Comparison of ENCODE assay signal across 21 cellular contexts in the genomic region with DNA sequence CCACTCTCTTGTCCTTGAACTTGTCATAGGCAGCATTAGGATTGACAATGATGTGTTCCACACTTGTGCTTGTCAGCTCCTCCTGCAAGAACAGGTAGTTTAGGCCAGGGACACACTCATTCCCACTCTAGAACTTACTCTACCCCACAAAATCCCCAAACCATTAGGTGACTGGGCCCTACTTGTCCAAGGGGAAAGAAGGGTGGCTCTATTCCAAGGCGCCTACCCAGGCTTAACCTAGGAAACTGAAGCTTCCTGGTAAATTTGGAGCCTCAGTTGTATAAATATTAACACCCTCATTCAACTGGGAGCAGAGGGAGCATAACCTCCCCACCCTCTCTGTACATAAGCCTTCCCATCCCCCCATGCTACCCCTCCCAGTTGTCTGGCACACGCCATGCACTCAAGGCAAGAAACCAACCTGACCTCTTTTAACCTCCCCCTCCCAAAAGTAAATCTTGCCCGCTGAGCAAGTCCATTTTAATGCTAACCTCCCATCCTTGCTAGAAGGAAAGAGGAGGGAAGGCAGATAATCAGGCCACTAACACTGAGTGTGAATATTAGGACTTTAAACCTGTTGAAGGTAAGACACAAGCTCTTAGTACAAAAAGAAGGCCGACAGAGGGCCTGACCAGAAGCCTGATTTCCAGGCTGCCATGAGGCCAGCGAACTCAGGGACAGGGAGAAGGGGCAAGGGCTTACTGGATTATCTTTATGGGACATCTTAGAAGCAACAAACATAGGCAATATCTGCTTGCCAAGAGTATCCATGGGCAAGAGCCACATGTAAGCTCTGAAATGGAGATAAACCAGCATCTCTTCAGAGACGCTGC. TPM values are rescaled to one million over a fixed set of nuclear protein-coding genes. Genes with fewer than 3 reads are reported as not detected.
DNase-seq lines count a peak whose midpoint lies in the region; ATAC-seq and TF ChIP-seq lines count a peak whose summit lies in the region.
"Had no signal": no experiment of that assay in that cellular context is flagged by ENCODE, and none has a peak within 500 bp of the region (broad histone marks: within the 10 kb centered on the region; RNA-seq: fewer than 3 reads in every experiment).

No MANE protein-coding gene starts in this region.

- H3K36me3 Mint-ChIP-seq in GM23338 (ENCODE audit: low read depth) (peaks cover 52% of the 10 kb centered on the region), endothelial cell (ENCODE audit: low read depth, unreplicated experiment) (peaks cover 56% of the 10 kb centered on the region)
- peaks cover 31 to 79% of the 10 kb centered on the region in 2 donors for H3K36me3 Mint-ChIP-seq in stimulated activated naive B cell treated with anti-CD40 and anti-IgM and Interleukin-4, amounts not matched to agents 10 μg/mL and 1 μg/mL and 100 μg/mL, for 72 hours

- peaks cover 7% of the 10 kb centered on the region for H3K27me3 Mint-ChIP-seq in GM23338 (ENCODE audit: insufficient read depth, low read depth, poor library complexity)
- H3K27me3 Mint-ChIP-seq in endothelial cell (ENCODE audit: unreplicated experiment): peaks cover 10% of the 10 kb centered on the region
- no peaks in the 10 kb centered on the region for H3K27me3 Mint-ChIP-seq in stimulated activated naive B cell treated with anti-CD40 and anti-IgM and Interleukin-4, amounts not matched to agents 10 μg/mL and 1 μg/mL and 100 μg/mL, for 72 hours
- H3K27me3 Mint-ChIP-seq: activated CD4-positive, alpha-beta memory T cell treated with anti-CD3 and anti-CD28 coated beads for 36 hours had no signal

- TF ChIP-seq CTCF in GM23338 (conservative IDR thresholded peaks at IDR 0.05; ENCODE audit: low read depth in 2 of 2) (no peak), LNCaP clone FGC (IDR thresholded peaks at IDR 0.05; ENCODE audit: control insufficient read depth, extremely low read depth, insufficient read depth) (no peak), endothelial cell (IDR thresholded peaks at IDR 0.05; ENCODE audit: unreplicated experiment) (no peak)

- DNase-seq in GM23338 (ENCODE audit: low spot score) (no peak), LNCaP clone FGC (ENCODE audit: low read depth) (peak; percentile 76), endothelial cell (ENCODE audit: low spot score) (no peak), SJCRH30 (no peak)
- DNase-seq in stimulated activated naive B cell treated with anti-CD40 and anti-IgM and Interleukin-4, amounts not matched to agents 10 μg/mL and 1 μg/mL and 100 μg/mL, for 72 hours: no peak
- DNase-seq: activated CD4-positive, alpha-beta memory T cell treated with anti-CD3 and anti-CD28 coated beads for 36 hours; adrenal gland; EL; IMR-90; midbrain; NCI-H1092; NCI-H187; NCI-H524; trophoblast cell had no signal

- H4K20me1 ChIP-seq in GM23338 (replicated peaks; ENCODE audit: insufficient read depth): peaks cover 4% of the 10 kb centered on the region; the same call in 1 of the 2 replicates

- H3K4me2 ChIP-seq in GM23338: no peak overlapping the region

- H3K27ac Mint-ChIP-seq in GM23338 (no peak overlapping the region; the same call in 1 of the 2 replicates), endothelial cell (ENCODE audit: unreplicated experiment) (peak overlapping the region; percentile 70)
- peak overlapping the region; percentile 57 for H3K27ac Mint-ChIP-seq in stimulated activated naive B cell treated with anti-CD40 and anti-IgM and Interleukin-4, amounts not matched to agents 10 μg/mL and 1 μg/mL and 100 μg/mL, for 72 hours
- H3K27ac Mint-ChIP-seq: activated CD4-positive, alpha-beta memory T cell treated with anti-CD3 and anti-CD28 coated beads for 36 hours; nephron had no signal

- no peaks in the 10 kb centered on the region for H3K9me3 ChIP-seq in SJCRH30 (replicated peaks)
- H3K9me3 ChIP-seq: adrenal gland had no signal

- no peaks in the 10 kb centered on the region for H3K9me2 ChIP-seq in GM23338 (ENCODE audit: insufficient read depth)

- H3K4me1 Mint-ChIP-seq in GM23338: peaks cover 18% of the 10 kb centered on the region
- peaks cover 15% of the 10 kb centered on the region for H3K4me1 Mint-ChIP-seq in endothelial cell (ENCODE audit: unreplicated experiment)
- peaks cover 7 to 12% of the 10 kb centered on the region in 2 donors for H3K4me1 Mint-ChIP-seq in stimulated activated naive B cell treated with anti-CD40 and anti-IgM and Interleukin-4, amounts not matched to agents 10 μg/mL and 1 μg/mL and 100 μg/mL, for 72 hours
- H3K4me1 Mint-ChIP-seq: CD14-positive monocyte had no signal

- no peak overlapping the region for H3K4me3 ChIP-seq in GM23338
- H3K4me3 ChIP-seq in LNCaP clone FGC (ENCODE audit: low read depth, low read length): no peak overlapping the region
- no peak overlapping the region for H3K4me3 ChIP-seq in SJCRH30
- H3K4me3 ChIP-seq: adrenal gland, skin epidermis had no signal

- H2AFZ ChIP-seq in GM23338: no peak overlapping the region

- no peaks in the 10 kb centered on the region for H3K4me1 ChIP-seq in GM23338 (ENCODE audit: insufficient read depth)
- no peaks in the 10 kb centered on the region for H3K4me1 ChIP-seq in SJCRH30

- H3K27ac ChIP-seq in GM23338 (ENCODE audit: low read depth): no peak overlapping the region
- no peak overlapping the region for H3K27ac ChIP-seq in SJCRH30
- H3K27ac ChIP-seq: adrenal gland, epithelial cell of prostate, skin epidermis had no signal

- H3K27me3 ChIP-seq in GM23338 (ENCODE audit: insufficient read depth): no peaks in the 10 kb centered on the region
- H3K27me3 ChIP-seq in SJCRH30: peaks cover 49% of the 10 kb centered on the region
- H3K27me3 ChIP-seq: adrenal gland had no signal

- H3K36me3 ChIP-seq in GM23338 (ENCODE audit: insufficient read depth) (peaks cover 18% of the 10 kb centered on the region), SJCRH30 (peaks cover 6% of the 10 kb centered on the region; the same call in 1 of the 2 replicates)

- H3K79me2 ChIP-seq in GM23338 (replicated peaks; ENCODE audit: insufficient read depth): no peaks in the 10 kb centered on the region

- 0 out of 2 replicates have a peak, but pooled peaks cover 7% of the 10 kb centered on the region for H3F3A ChIP-seq in GM23338 (replicated peaks; ENCODE audit: low read depth)

- ATAC-seq in GM23338 (peak; percentile 71), GM19351 (IDR thresholded peaks at IDR 0.05; ENCODE audit: unreplicated experiment) (no peak), GM18868 (IDR thresholded peaks at IDR 0.05; ENCODE audit: unreplicated experiment) (no peak)
- no peak for ATAC-seq in stimulated activated naive B cell treated with anti-CD40 and anti-IgM and Interleukin-4, amounts not matched to agents 10 μg/mL and 1 μg/mL and 100 μg/mL, for 72 hours (replicated peaks)

- H3K4me3 Mint-ChIP-seq in GM23338: no peak overlapping the region; the same call in 2 of the 3 replicates
- H3K4me3 Mint-ChIP-seq in endothelial cell (ENCODE audit: unreplicated experiment): peak overlapping the region; percentile 47
- no peak overlapping the region for H3K4me3 Mint-ChIP-seq in stimulated activated naive B cell treated with anti-CD40 and anti-IgM and Interleukin-4, amounts not matched to agents 10 μg/mL and 1 μg/mL and 100 μg/mL, for 72 hours
- H3K4me3 Mint-ChIP-seq: activated CD4-positive, alpha-beta memory T cell treated with anti-CD3 and anti-CD28 coated beads for 36 hours; brain; CD14-positive monocyte; nephron had no signal

- H3K9me3 Mint-ChIP-seq in GM23338 (no peaks in the 10 kb centered on the region), endothelial cell (ENCODE audit: unreplicated experiment) (no peaks in the 10 kb centered on the region)
- no peaks in the 10 kb centered on the region for H3K9me3 Mint-ChIP-seq in stimulated activated naive B cell treated with anti-CD40 and anti-IgM and Interleukin-4, amounts not matched to agents 10 μg/mL and 1 μg/mL and 100 μg/mL, for 72 hours
- H3K9me3 Mint-ChIP-seq: activated CD4-positive, alpha-beta memory T cell treated with anti-CD3 and anti-CD28 coated beads for 36 hours; brain; CD14-positive monocyte; nephron had no signal

TF ChIP-seq in GM23338, 12 proteins besides CTCF, POLR2A, EP300 and RAD21 (continues in another document):
- TF ChIP-seq CREB1 (CRISPR knock-in tag; IDR thresholded peaks at IDR 0.05; ENCODE audit: low read depth) (no peak), EZH2 (IDR thresholded peaks at IDR 0.05; ENCODE audit: low read depth, unreplicated experiment) (no peak)

RNA-seq across cellular contexts. Expression of a gene that starts 11.0 kb away (rescaled TPM):
- 134 and 157 TPM in 2 replicates for total RNA-seq in GM23338 (2014; rRNA removed; shearing (Covaris generic))
- 56.1 and 62.3 TPM in 2 replicates for polyA plus RNA-seq in GM23338 (2016; fragmentation: Nextera tagmentation; extraction: Ambion mirVana)
- total RNA-seq in endothelial cell (ENCODE audit: unreplicated experiment): 195 TPM
- total RNA-seq in SJCRH30 (2014; rRNA removed; shearing (Covaris generic)): 63.5 and 83.3 TPM in 2 replicates

RNA-seq across cellular contexts. Expression of a gene that starts 13.4 kb away (rescaled TPM):
- total RNA-seq in GM23338 (2014; rRNA removed; shearing (Covaris generic)): 12.5 and 16.9 TPM in 2 replicates
- 17.1 and 18.3 TPM in 2 replicates for polyA plus RNA-seq in GM23338 (2016; fragmentation: Nextera tagmentation; extraction: Ambion mirVana)
- 99.0 TPM for total RNA-seq in endothelial cell (ENCODE audit: unreplicated experiment)
- 60.0 and 60.1 TPM in 2 replicates for total RNA-seq in SJCRH30 (2014; rRNA removed; shearing (Covaris generic))

RNA-seq across cellular contexts. Expression of a gene that starts 13.9 kb away (rescaled TPM):
- 16.5 and 21.3 TPM in 2 replicates for total RNA-seq in GM23338 (2014; rRNA removed; shearing (Covaris generic))
- polyA plus RNA-seq in GM23338 (2016; fragmentation: Nextera tagmentation; extraction: Ambion mirVana): 9.1 and 11.1 TPM in 2 replicates
- 0.46 TPM for total RNA-seq in endothelial cell (ENCODE audit: unreplicated experiment)
- total RNA-seq in SJCRH30 (2014; rRNA removed; shearing (Covaris generic)): 0.41 and 0.47 TPM in 2 replicates
- polyA plus RNA-seq: CD14-positive monocyte had no signal

RNA-seq across cellular contexts. Expression of a gene that starts 15.7 kb away (rescaled TPM):
- total RNA-seq in GM23338 (2014; rRNA removed; shearing (Covaris generic)): 3.9 and 4.1 TPM in 2 replicates
- polyA plus RNA-seq in GM23338 (2016; fragmentation: Nextera tagmentation; extraction: Ambion mirVana): 11.7 and 12.5 TPM in 2 replicates
- 4.2 TPM for total RNA-seq in endothelial cell (ENCODE audit: unreplicated experiment)
- total RNA-seq in SJCRH30 (2014; rRNA removed; shearing (Covaris generic)): 68.0 and 91.1 TPM in 2 replicates

RNA-seq across cellular contexts. Expression of a gene that starts 48.1 kb away (rescaled TPM):
- 247 and 266 TPM in 2 replicates for total RNA-seq in GM23338 (2014; rRNA removed; shearing (Covaris generic))
- 351 and 389 TPM in 2 replicates for polyA plus RNA-seq in GM23338 (2016; fragmentation: Nextera tagmentation; extraction: Ambion mirVana)
- 183 TPM for total RNA-seq in endothelial cell (ENCODE audit: unreplicated experiment)
- total RNA-seq in SJCRH30 (2014; rRNA removed; shearing (Covaris generic)): 690 and 839 TPM in 2 replicates

Comparison
In these comparisons a context has a peak if more than half of its experiments do, and no peak if none do; other contexts are left out.
1. RNA of a gene that starts 13.9 kb away (total RNA-seq): 16.5 to 21.3 TPM in GM23338; 0.41 to 0.47 TPM in SJCRH30 and 0.46 TPM in endothelial cell (single experiment); every median in the first group is over 10 times any median in the second.